ENCODE assay signal across 23 cellular contexts in the genomic region with DNA sequence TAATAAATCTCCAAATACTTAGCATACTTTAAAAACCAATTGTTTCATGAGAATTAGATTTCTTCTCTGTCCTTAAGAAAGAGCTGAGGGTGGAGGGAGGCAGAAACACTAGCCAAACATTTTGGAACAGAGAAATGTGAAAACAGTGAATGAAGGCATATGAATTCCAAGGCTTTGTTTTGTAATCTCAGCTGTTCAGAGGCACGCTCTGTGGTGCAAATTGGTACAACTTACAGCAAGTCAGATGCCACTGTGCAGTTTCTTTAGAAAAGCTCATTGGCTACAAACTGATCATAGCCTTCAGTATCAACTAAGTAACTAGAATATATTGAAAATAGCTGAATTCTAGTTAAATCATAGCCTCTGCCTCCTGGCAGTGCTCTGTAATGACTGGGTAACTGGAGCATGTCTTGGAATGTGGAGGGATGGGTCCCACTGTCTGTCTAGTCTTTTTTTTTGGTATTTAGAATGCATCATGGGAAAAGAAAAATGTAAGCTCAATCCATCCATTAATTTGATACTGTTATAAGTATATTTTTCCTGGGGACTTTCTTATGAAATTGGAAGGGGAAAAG.
A peak's percentile ranks its signal among the peaks of the same experiment; 100 is the strongest.
DNase-seq lines count a peak whose midpoint lies in the region; ATAC-seq, FAIRE-seq and TF ChIP-seq lines count a peak whose summit lies in the region.
"Had no signal": no experiment of that assay in that cellular context is flagged by ENCODE, and none has a peak within 500 bp of the region (broad histone marks: within the 10 kb centered on the region; RNA-seq: fewer than 3 reads in every experiment).

No MANE protein-coding gene starts in this region.

- CTCF ChIA-PET in activated CD4-positive, alpha-beta T cell treated with anti-CD3 and anti-CD28 coated beads, Interleukin-2, amount 10 ng/mL, durations not matched to agents 7 days and 5 days (lab: Charles Lee): no interaction called here

- H3K27me3 Mint-ChIP-seq in activated CD4-positive, alpha-beta T cell treated with anti-CD3 and anti-CD28 coated beads, Interleukin-2, amount 10 ng/mL, durations not matched to agents 7 days and 5 days: no peaks in the 10 kb centered on the region
- H3K27me3 Mint-ChIP-seq: activated naive CD8-positive, alpha-beta T cell treated with anti-CD3 and anti-CD28 coated beads, Interleukin-2, amount 10 ng/mL, durations not matched to agents 7 days and 5 days; memory B cell had no signal

- no peaks in the 10 kb centered on the region for H3K9me3 Mint-ChIP-seq in activated CD4-positive, alpha-beta T cell treated with anti-CD3 and anti-CD28 coated beads, Interleukin-2, amount 10 ng/mL, durations not matched to agents 7 days and 5 days
- H3K9me3 Mint-ChIP-seq: activated naive CD8-positive, alpha-beta T cell treated with anti-CD3 and anti-CD28 coated beads, Interleukin-2, amount 10 ng/mL, durations not matched to agents 7 days and 5 days; memory B cell had no signal

- no peaks in the 10 kb centered on the region for H3K27me3 ChIP-seq in neuronal stem cell (ENCODE audit: control insufficient read depth in 3 of 3, insufficient read depth in 3 of 3, low read depth in 1 of 3, low read length in 3 of 3)
- H3K27me3 ChIP-seq in spleen (replicated peaks in 1 of 7): no peaks in the 10 kb centered on the region
- H3K27me3 ChIP-seq in small intestine (ENCODE audit: control insufficient read depth in 2 of 2, insufficient read depth in 2 of 2, low read length in 2 of 2): no peaks in the 10 kb centered on the region
- H3K27me3 ChIP-seq: uterus had no signal

- H3K4me3 ChIP-seq in fibroblast of the aortic adventitia (ENCODE audit: low read depth, low read length) (no peak overlapping the region), neuronal stem cell (ENCODE audit: low read length in 2 of 2) (no peak overlapping the region), spleen (no peak overlapping the region), small intestine (ENCODE audit: low read depth in 1 of 2, low read length in 2 of 2) (no peak overlapping the region)
- H3K4me3 ChIP-seq: uterus had no signal

- H3K9me3 ChIP-seq in neuronal stem cell (replicated peaks in 1 of 2; ENCODE audit: control insufficient read depth in 2 of 2, insufficient read depth in 1 of 2, low read depth in 1 of 2, low read length in 2 of 2) (peaks cover 0 to 2% of the 10 kb centered on the region in 2 donors), spleen (no peaks in the 10 kb centered on the region), small intestine (ENCODE audit: control insufficient read depth, low read depth) (no peaks in the 10 kb centered on the region)
- H3K9me3 ChIP-seq: uterus had no signal

- H3K9ac ChIP-seq in neuronal stem cell (ENCODE audit: low read depth, low read length, poor library complexity): no peak overlapping the region

- no peaks in the 10 kb centered on the region for H3K36me3 Mint-ChIP-seq in activated CD4-positive, alpha-beta T cell treated with anti-CD3 and anti-CD28 coated beads, Interleukin-2, amount 10 ng/mL, durations not matched to agents 7 days and 5 days (ENCODE audit: low read depth)
- H3K36me3 Mint-ChIP-seq: activated naive CD8-positive, alpha-beta T cell treated with anti-CD3 and anti-CD28 coated beads, Interleukin-2, amount 10 ng/mL, durations not matched to agents 7 days and 5 days; memory B cell had no signal

- H3K4me1 Mint-ChIP-seq in activated CD4-positive, alpha-beta T cell treated with anti-CD3 and anti-CD28 coated beads, Interleukin-2, amount 10 ng/mL, durations not matched to agents 7 days and 5 days: no peaks in the 10 kb centered on the region
- H3K4me1 Mint-ChIP-seq: activated naive CD8-positive, alpha-beta T cell treated with anti-CD3 and anti-CD28 coated beads, Interleukin-2, amount 10 ng/mL, durations not matched to agents 7 days and 5 days; memory B cell; naive thymus-derived CD8-positive, alpha-beta T cell had no signal

- FAIRE-seq in small intestine (lab: Jason Lieb, UNC): no peak
- FAIRE-seq: bronchial epithelial cell, endothelial cell of umbilical vein, frontal cortex, G401.6, keratinocyte had no signal

- H4K91ac ChIP-seq in neuronal stem cell (ENCODE audit: low read depth, low read length, poor library complexity): no peak overlapping the region

- H3K4me2 ChIP-seq in neuronal stem cell (ENCODE audit: insufficient read depth, low read length, poor library complexity, severe bottlenecking): no peak overlapping the region

- DNase-seq in AG08395 (ENCODE audit: low spot score) (peak; percentile 48), LHCN-M2 (ENCODE audit: low read depth) (peak; percentile 89), fibroblast of the aortic adventitia (ENCODE audit: low read depth) (peak; percentile 86), neuronal stem cell (ENCODE audit: low spot score) (no peak), spleen (no peak), small intestine (no peak)
- DNase-seq in activated CD4-positive, alpha-beta T cell treated with anti-CD3 and anti-CD28 coated beads, Interleukin-2, amount 10 ng/mL, durations not matched to agents 7 days and 5 days: no peak
- DNase-seq: activated naive CD8-positive, alpha-beta T cell treated with anti-CD3 and anti-CD28 coated beads, Interleukin-2, amount 10 ng/mL, durations not matched to agents 7 days and 5 days; CD4-positive, alpha-beta T cell; MM.1S; naive thymus-derived CD8-positive, alpha-beta T cell; NCI-H146; NCI-H524 treated with DMSO at 0.1 percent for 48 hours; SW 1271 had no signal

- no peak overlapping the region for H3K27ac ChIP-seq in neuronal stem cell (replicated peaks; ENCODE audit: low read length)
- H3K27ac ChIP-seq in spleen: no peak overlapping the region
- H3K27ac ChIP-seq in small intestine (ENCODE audit: low read depth in 1 of 2, low read length in 1 of 2): no peak overlapping the region
- H3K27ac ChIP-seq: RWPE1 had no signal

- intact Hi-C loops in spleen (cut with DNase I; ENCODE audit: low total_unique reads): no loop called here

- H2AK5ac ChIP-seq in neuronal stem cell (ENCODE audit: low read depth, low read length): no peak overlapping the region

- H3K4me1 ChIP-seq in neuronal stem cell (ENCODE audit: control insufficient read depth in 2 of 2, insufficient read depth in 1 of 2, low read depth in 1 of 2, low read length in 2 of 2): peaks cover 2 to 12% of the 10 kb centered on the region in 2 donors
- peaks cover 0 to 4% (median 0%) of the 10 kb centered on the region in 6 donors for H3K4me1 ChIP-seq in spleen
- H3K4me1 ChIP-seq in small intestine (ENCODE audit: control insufficient read depth in 2 of 2, insufficient read depth in 1 of 2, low read depth in 1 of 2, low read length in 1 of 2): peaks cover 0 to 3% of the 10 kb centered on the region in 2 donors

- TF ChIP-seq POLR2A in spleen (IDR thresholded peaks at IDR 0.05): no peak

- POLR2A ChIA-PET in activated CD4-positive, alpha-beta T cell treated with anti-CD3 and anti-CD28 coated beads, Interleukin-2, amount 10 ng/mL, durations not matched to agents 7 days and 5 days (lab: Charles Lee): no interaction called here

- no peak overlapping the region for H3K27ac Mint-ChIP-seq in activated CD4-positive, alpha-beta T cell treated with anti-CD3 and anti-CD28 coated beads, Interleukin-2, amount 10 ng/mL, durations not matched to agents 7 days and 5 days
- H3K27ac Mint-ChIP-seq: activated naive CD8-positive, alpha-beta T cell treated with anti-CD3 and anti-CD28 coated beads, Interleukin-2, amount 10 ng/mL, durations not matched to agents 7 days and 5 days; CD4-positive, alpha-beta T cell; memory B cell; naive thymus-derived CD8-positive, alpha-beta T cell had no signal

- H3K4ac ChIP-seq in neuronal stem cell (ENCODE audit: low read length): no peak overlapping the region

- no peak overlapping the region for H2BK120ac ChIP-seq in neuronal stem cell (ENCODE audit: low read depth, low read length)

- H3K79me1 ChIP-seq in neuronal stem cell (ENCODE audit: low read depth, low read length): no peaks in the 10 kb centered on the region

- no peak overlapping the region for H2BK5ac ChIP-seq in neuronal stem cell (ENCODE audit: low read length)

- ATAC-seq in HG03520 (IDR thresholded peaks at IDR 0.05; ENCODE audit: unreplicated experiment): no peak
- ATAC-seq: naive thymus-derived CD8-positive, alpha-beta T cell had no signal

- H3K23ac ChIP-seq in neuronal stem cell (ENCODE audit: low read depth, low read length, poor library complexity): no peak overlapping the region

- TF ChIP-seq CTCF in fibroblast of the aortic adventitia (IDR thresholded peaks at IDR 0.05; ENCODE audit: insufficient read depth, low read length): no peak
- TF ChIP-seq CTCF in spleen (IDR thresholded peaks at IDR 0.05 in 8 of 11, conservative IDR thresholded peaks at IDR 0.05 in 3 of 11): no peak

- no peak overlapping the region for H2BK15ac ChIP-seq in neuronal stem cell (ENCODE audit: low read length)

- no peak overlapping the region for H3K4me3 Mint-ChIP-seq in activated CD4-positive, alpha-beta T cell treated with anti-CD3 and anti-CD28 coated beads, Interleukin-2, amount 10 ng/mL, durations not matched to agents 7 days and 5 days
- H3K4me3 Mint-ChIP-seq: activated naive CD8-positive, alpha-beta T cell treated with anti-CD3 and anti-CD28 coated beads, Interleukin-2, amount 10 ng/mL, durations not matched to agents 7 days and 5 days; CD4-positive, alpha-beta T cell; memory B cell; naive thymus-derived CD8-positive, alpha-beta T cell had no signal

- H3K18ac ChIP-seq in neuronal stem cell (ENCODE audit: low read length): no peak overlapping the region

- no peak overlapping the region for H4K8ac ChIP-seq in neuronal stem cell (ENCODE audit: low read depth, low read length)

- H2BK12ac ChIP-seq in neuronal stem cell (ENCODE audit: low read length): no peak overlapping the region

- no peak overlapping the region for H3K14ac ChIP-seq in neuronal stem cell (ENCODE audit: low read length)

- no peaks in the 10 kb centered on the region for H3K36me3 ChIP-seq in neuronal stem cell (replicated peaks in 1 of 2; ENCODE audit: control insufficient read depth in 2 of 2, insufficient read depth in 2 of 2, low read length in 2 of 2)
- no peaks in the 10 kb centered on the region for H3K36me3 ChIP-seq in spleen
- no peaks in the 10 kb centered on the region for H3K36me3 ChIP-seq in small intestine (ENCODE audit: control insufficient read depth in 2 of 2, insufficient read depth in 2 of 2, low read length in 2 of 2)
- H3K36me3 ChIP-seq: uterus had no signal

- H2AFZ ChIP-seq in neuronal stem cell (ENCODE audit: low read length): peak overlapping the region; percentile 73

- WGBS in neuronal stem cell (ENCODE audit: extremely low coverage in 2 of 2, insufficient read length in 2 of 2, insufficient replicate concordance in 1 of 2), 2 donors: no CpG with 5 or more reads among the region's 1 CpG
- 56 to 79% (median 72%) methylated on average over 1 of the region's 1 CpG for WGBS in spleen, 5 donors
- 59 to 85% (median 59%) methylated on average over 1 of the region's 1 CpG for WGBS in small intestine, 3 donors

Comparison
In these comparisons a context has a peak if more than half of its experiments do, and no peak if none do; other contexts are left out.
1. DNase-seq: peak in AG08395 (single experiment), LHCN-M2 (single experiment) and fibroblast of the aortic adventitia (single experiment); none in neuronal stem cell (single experiment), activated CD4-positive, alpha-beta T cell treated with anti-CD3 and anti-CD28 coated beads, Interleukin-2, amount 10 ng/mL, durations not matched to agents 7 days and 5 days (single experiment), spleen (single experiment) and small intestine (single experiment).